Comparison of ENCODE assay signal across 24 cellular contexts in genomic region chr15:63083046-63083445, GRCh38. TPM values are rescaled to one million over a fixed set of nuclear protein-coding genes. Genes with fewer than 3 reads are reported as not detected.
A peak's percentile ranks its signal among the peaks of the same experiment; 100 is the strongest.
DNase-seq lines count a peak whose midpoint lies in the region; ATAC-seq, FAIRE-seq and TF ChIP-seq lines count a peak whose summit lies in the region.
"Had no signal": no experiment of that assay in that cellular context is flagged by ENCODE, and none has a peak within 500 bp of the region (broad histone marks: within the 10 kb centered on the region; RNA-seq: fewer than 3 reads in every experiment).

No MANE protein-coding gene starts in this region.

- POLR2A ChIA-PET in A549 (lab: Yijun Ruan, JAX): no interaction called here

- peak in 1 of 2 experiments; percentile 12; a peak in 3 of 6 replicates for ATAC-seq in A549
- ATAC-seq in heart right ventricle: peak; percentile 63 to 81 (median 68)
- ATAC-seq in GM21423 (IDR thresholded peaks at IDR 0.05; ENCODE audit: unreplicated experiment): no peak
- ATAC-seq: foreskin keratinocyte, mucosa of descending colon, Panc1, SK-N-SH treated with all-trans-retinoic acid at 6 μM for 48 hours had no signal

- H3K4me3 Mint-ChIP-seq in nephron progenitor cell: no peak overlapping the region
- H3K4me3 Mint-ChIP-seq: activated CD4-positive, alpha-beta memory T cell treated with anti-CD3 and anti-CD28 coated beads, Interleukin-2, amount 10 ng/mL, durations not matched to agents 7 days and 5 days; activated naive CD4-positive, alpha-beta T cell treated with anti-CD3 and anti-CD28 coated beads for 36 hours; activated T-cell treated with anti-CD3 and anti-CD28 coated beads, Interleukin-2, amount 50 U/mL, for 24 hours had no signal

- peaks cover 73% of the 10 kb centered on the region for H3K4me1 Mint-ChIP-seq in nephron progenitor cell
- H3K4me1 Mint-ChIP-seq: activated CD4-positive, alpha-beta memory T cell treated with anti-CD3 and anti-CD28 coated beads, Interleukin-2, amount 10 ng/mL, durations not matched to agents 7 days and 5 days had no signal

- TF ChIP-seq CTCF in A549 (IDR thresholded peaks at IDR 0.05): no peak
- no peak for TF ChIP-seq CTCF in heart right ventricle (IDR thresholded peaks at IDR 0.05)
- no peak for TF ChIP-seq CTCF in nephron progenitor cell (IDR thresholded peaks at IDR 0.05)

- no peak overlapping the region for H3K4me3 ChIP-seq in A549
- no peak overlapping the region for H3K4me3 ChIP-seq in heart right ventricle
- H3K4me3 ChIP-seq: mucosa of descending colon, suprapubic skin had no signal

- no peak for TF ChIP-seq POLR2A in A549 (IDR thresholded peaks at IDR 0.05; ENCODE audit: low read length)

- CTCF ChIA-PET in A549 (lab: Yijun Ruan, JAX): interaction anchor here (2.2 to 50.6 kb wide), 3 partner anchors 4 to 341 kb away, joined by 4 to 1136 read pairs (median 1136); partner anchors contain the start of gene TPM1

- H3K27me3 ChIP-seq in heart right ventricle: no peaks in the 10 kb centered on the region
- H3K27me3 ChIP-seq: foreskin keratinocyte, suprapubic skin had no signal

- no peak for DNase-seq in A549 (ENCODE audit: low read depth in 1 of 2, low spot score in 1 of 2)
- peak; percentile 29 for DNase-seq in NCI-H2171 (lab: John Stamatoyannopoulos, UW)
- peak; percentile 29 to 36 for DNase-seq in heart right ventricle
- DNase-seq in nephron progenitor cell: no peak
- DNase-seq in HCEC 1CT: no peak
- DNase-seq in activated gamma-delta T cell (lab: John Stamatoyannopoulos, UW): no peak
- no peak for DNase-seq in activated CD8-positive, alpha-beta memory T cell treated with anti-CD3 and anti-CD28 coated beads, Interleukin-2, amount 50 U/mL, for 4 hours
- DNase-seq: activated CD4-positive, alpha-beta memory T cell treated with anti-CD3 and anti-CD28 coated beads, Interleukin-2, amount 10 ng/mL, durations not matched to agents 7 days and 5 days; activated CD4-positive, CD25-positive, alpha-beta regulatory T cell; activated naive CD4-positive, alpha-beta T cell treated with anti-CD3 and anti-CD28 coated beads for 36 hours; activated T-cell treated with anti-CD3 and anti-CD28 coated beads, Interleukin-2, amount 50 U/mL, for 24 hours; anterior cingulate cortex; central memory CD4-positive, alpha-beta T cell; mucosa of descending colon; NCI-H226; nucleus accumbens; T1000 had no signal

- H3K9me3 ChIP-seq in A549 (no peaks in the 10 kb centered on the region), heart right ventricle (no peaks in the 10 kb centered on the region)
- H3K9me3 ChIP-seq: mucosa of descending colon, suprapubic skin had no signal

- no peaks in the 10 kb centered on the region for H3K9me3 Mint-ChIP-seq in nephron progenitor cell
- H3K9me3 Mint-ChIP-seq: activated CD4-positive, alpha-beta memory T cell treated with anti-CD3 and anti-CD28 coated beads, Interleukin-2, amount 10 ng/mL, durations not matched to agents 7 days and 5 days; activated naive CD4-positive, alpha-beta T cell treated with anti-CD3 and anti-CD28 coated beads for 36 hours; activated T-cell treated with anti-CD3 and anti-CD28 coated beads, Interleukin-2, amount 50 U/mL, for 24 hours had no signal

- peak overlapping the region; percentile 54 for H3K4me2 ChIP-seq in A549

- no peak for FAIRE-seq in A549 (lab: Jason Lieb, UNC)

- H3K4me1 ChIP-seq in A549 (peaks cover 65% of the 10 kb centered on the region), heart right ventricle (peaks cover 0 to 35% (median 13%) of the 10 kb centered on the region in 9 donors)
- H3K4me1 ChIP-seq: suprapubic skin had no signal

- 91% methylated on average over 12 of the region's 12 CpGs for WGBS in A549 (ENCODE audit: missing lambda C conversion rate)
- 54 to 60% methylated on average over 12 of the region's 12 CpGs for WGBS in heart right ventricle, 2 donors

- no peak for TF ChIP-seq RAD21 in A549 (conservative IDR thresholded peaks at IDR 0.05 in 1 of 2, IDR thresholded peaks at IDR 0.05 in 1 of 2)

- H3K27ac ChIP-seq in A549 (peak overlapping the region; percentile 84 to 86), heart right ventricle (peak overlapping the region in 6 of 10 donors; percentile 8 to 64 (median 27))
- H3K27ac ChIP-seq: C4-2B, HL-60, suprapubic skin had no signal

- no peaks in the 10 kb centered on the region for H3K36me3 ChIP-seq in heart right ventricle
- H3K36me3 ChIP-seq: suprapubic skin had no signal

- H3K27me3 Mint-ChIP-seq in nephron progenitor cell (ENCODE audit: low read depth, poor library complexity): no peaks in the 10 kb centered on the region

- peak overlapping the region; percentile 69 for H3K27ac Mint-ChIP-seq in nephron progenitor cell
- H3K27ac Mint-ChIP-seq: activated CD4-positive, alpha-beta memory T cell treated with anti-CD3 and anti-CD28 coated beads, Interleukin-2, amount 10 ng/mL, durations not matched to agents 7 days and 5 days; activated naive CD4-positive, alpha-beta T cell treated with anti-CD3 and anti-CD28 coated beads for 36 hours; activated T-cell treated with anti-CD3 and anti-CD28 coated beads, Interleukin-2, amount 50 U/mL, for 24 hours had no signal

- no peak for TF ChIP-seq EP300 in A549 (IDR thresholded peaks at IDR 0.05)

- intact Hi-C loops in heart right ventricle (cut with DNase I): no loop called here

- H3K36me3 Mint-ChIP-seq in nephron progenitor cell (ENCODE audit: low read depth): no peaks in the 10 kb centered on the region

TF ChIP-seq in A549, 52 proteins besides CTCF, POLR2A, EP300 and RAD21 (continues in another document):
- TF ChIP-seq FOXS1 (CRISPR knock-in tag; IDR thresholded peaks at IDR 0.05) (no peak), HMGXB4 (CRISPR knock-in tag; IDR thresholded peaks at IDR 0.05; ENCODE audit: borderline replicate concordance) (no peak), KDM5A (IDR thresholded peaks at IDR 0.05) (no peak), SREBF2 (IDR thresholded peaks at IDR 0.05) (no peak), ZNF302 (CRISPR knock-in tag; IDR thresholded peaks at IDR 0.05) (no peak), RARB (CRISPR knock-in tag; IDR thresholded peaks at IDR 0.05) (no peak), MAFK (IDR thresholded peaks at IDR 0.05; ENCODE audit: partially characterized antibody) (no peak), MAZ (IDR thresholded peaks at IDR 0.05; ENCODE audit: borderline replicate concordance, low read depth, low read length) (no peak), HES2 (IDR thresholded peaks at IDR 0.05) (no peak), USF2 (IDR thresholded peaks at IDR 0.05) (no peak), CEBPB (IDR thresholded peaks at IDR 0.05) (no peak), SMC3 (IDR thresholded peaks at IDR 0.05) (no peak), ELK1 (IDR thresholded peaks at IDR 0.05; ENCODE audit: low read depth, low read length) (no peak), JUN (IDR thresholded peaks at IDR 0.05) (no peak), ZFP36 (IDR thresholded peaks at IDR 0.05; ENCODE audit: borderline replicate concordance, partially characterized antibody) (no peak)

RNA-seq across cellular contexts. Expression of gene LACTB, which starts 38.6 kb away (rescaled TPM):
- 31.0 and 59.6 TPM in 2 replicates for polyA plus RNA-seq in A549 (2011; rRNA removed)
- polyA plus RNA-seq in A549 (2012; cell fraction: cytosol; rRNA removed): 27.8 and 29.8 TPM in 2 replicates
- 16.7 and 18.5 TPM in 2 replicates for polyA plus RNA-seq in A549 (2012; cell fraction: nucleus; rRNA removed)
- 56.5 to 69.8 TPM (median 56.7 TPM) in 3 replicates for polyA plus RNA-seq in A549 (2017; fragmentation: RNase III; extraction: RNeasy Plus Mini Kit Qiagen cat#74134 plus additional on column Dnase treatment)
- polyA minus RNA-seq in A549 (2011; rRNA and poly(A)+ RNA removed): 8.8 and 9.4 TPM in 2 replicates
- 10 to 100 TPM; 22.2 to 32.2 (median 24.6) TPM for total RNA-seq in heart right ventricle
- polyA plus RNA-seq in heart right ventricle: 10 to 100 TPM; 11.6 to 19.6 TPM

RNA-seq across cellular contexts. Expression of gene TPM1, which starts 40.5 kb away (rescaled TPM):
- polyA plus RNA-seq in A549 (2011; rRNA removed) (777 and 894 TPM in 2 replicates), A549 (2017; fragmentation: RNase III; extraction: RNeasy Plus Mini Kit Qiagen cat#74134 plus additional on column Dnase treatment) (954 to 1,229 TPM (median 1,043 TPM) in 3 replicates), heart right ventricle (over 10,000 TPM; 10,066 to 18,091 TPM)
- polyA plus RNA-seq in A549 (2012; cell fraction: cytosol; rRNA removed): 824 and 915 TPM in 2 replicates
- 678 and 876 TPM in 2 replicates for polyA plus RNA-seq in A549 (2012; cell fraction: nucleus; rRNA removed)
- 537 and 670 TPM in 2 replicates for polyA minus RNA-seq in A549 (2011; rRNA and poly(A)+ RNA removed)
- total RNA-seq in heart right ventricle: over 10,000 TPM; 11,955 to 17,571 (median 14,403) TPM

Comparison
In these comparisons a context has a peak if more than half of its experiments do, and no peak if none do; other contexts are left out.
1. DNase-seq: peak in NCI-H2171 (single experiment) and heart right ventricle (2 of 2); none in A549 (0 of 2), nephron progenitor cell (single experiment), HCEC 1CT (single experiment), activated gamma-delta T cell (single experiment) and activated CD8-positive, alpha-beta memory T cell treated with anti-CD3 and anti-CD28 coated beads, Interleukin-2, amount 50 U/mL, for 4 hours (single experiment).
2. RNA of gene TPM1, which starts 40.5 kb away (polyA plus RNA-seq): 10,066 to 18,091 TPM in heart right ventricle; 678 to 1,229 TPM in A549; every median in the first group is over 4 times any median in the second.